ENCODE assay signal across 1 cellular context in the genomic region with DNA sequence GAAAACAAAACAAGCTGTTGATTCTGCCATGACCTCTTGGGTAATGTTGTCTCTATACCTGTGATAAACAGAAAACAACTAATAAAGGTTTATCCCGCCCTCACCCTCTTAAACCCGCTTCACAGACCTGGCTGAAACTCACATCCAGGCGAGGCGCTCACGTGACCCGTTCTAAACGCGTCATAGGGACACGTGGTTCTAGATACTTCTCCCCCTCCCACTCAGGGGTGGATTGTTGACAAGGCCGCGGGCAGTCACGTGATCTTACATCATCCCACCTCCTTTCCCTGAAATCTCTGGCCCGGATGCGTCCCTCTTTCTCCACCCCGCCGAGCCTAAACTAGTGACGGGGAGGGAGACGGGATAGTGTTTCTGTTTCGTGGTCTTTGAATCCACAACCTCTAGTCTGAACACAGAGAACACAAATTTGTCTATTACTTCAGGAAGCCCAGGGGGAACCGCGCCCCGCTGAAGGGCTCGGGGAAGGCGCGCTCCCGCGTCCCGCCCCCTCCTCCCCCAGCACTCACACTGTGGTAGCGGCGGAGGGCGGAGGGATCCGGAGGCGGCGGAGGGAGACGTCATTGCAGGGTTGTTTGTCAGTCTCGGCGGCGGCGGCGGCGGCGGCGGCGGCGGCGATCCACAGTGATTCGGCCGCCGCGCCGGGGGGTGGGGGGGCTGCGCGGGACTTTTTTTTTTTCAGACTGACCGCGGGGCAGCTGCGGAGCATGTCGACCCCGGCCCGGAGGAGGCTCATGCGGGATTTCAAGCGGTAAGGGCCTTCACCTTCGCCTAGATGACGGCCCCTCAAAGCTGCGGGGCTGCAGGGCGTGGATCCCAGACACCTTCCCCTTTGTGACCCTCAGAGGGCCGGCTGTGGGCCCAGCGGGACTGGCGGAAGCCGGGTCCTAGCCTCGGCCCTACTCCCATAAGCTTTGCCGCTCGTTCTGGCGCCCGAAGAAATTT.
TF ChIP-seq lines count a peak whose summit lies in the region.

Gene UBE2B, plus strand, starts transcription at position 699 of the 963 bp plus-strand sequence. Its CDS starts 27 bp downstream, at position 726.

TF ChIP-seq in HepG2, 621 proteins besides CTCF, POLR2A, EP300 and RAD21 (continued from another document and continues in another):
- TF ChIP-seq ZHX1 (CRISPR knock-in tag; IDR thresholded peaks at IDR 0.05; ENCODE audit: low read depth) (peak; percentile 16; the same call in 1 of the 2 replicates), SYNCRIP (IDR thresholded peaks at IDR 0.05; ENCODE audit: insufficient read depth, low read depth, low read length) (no peak), ZNF354B (CRISPR knock-in tag; IDR thresholded peaks at IDR 0.05) (no peak), NR1H2 (CRISPR knock-in tag; IDR thresholded peaks at IDR 0.05; ENCODE audit: borderline replicate concordance, low read depth) (no peak), CBX1 (IDR thresholded peaks at IDR 0.05; ENCODE audit: low read depth) (peak; percentile 40), ZNF788 (CRISPR knock-in tag; IDR thresholded peaks at IDR 0.05; ENCODE audit: borderline replicate concordance) (peak; percentile 63; the same call in 1 of the 2 replicates), ZNF792 (CRISPR knock-in tag; IDR thresholded peaks at IDR 0.05) (peak; percentile 66; the same call in 1 of the 2 replicates), TRAFD1 (CRISPR knock-in tag; IDR thresholded peaks at IDR 0.05; ENCODE audit: borderline replicate concordance) (no peak), MIER3 (CRISPR knock-in tag; IDR thresholded peaks at IDR 0.05; ENCODE audit: borderline replicate concordance) (no peak; the same call in 1 of the 2 replicates), ZBTB14 (CRISPR knock-in tag; IDR thresholded peaks at IDR 0.05) (peak; percentile 83), NCOA2 (CRISPR knock-in tag; IDR thresholded peaks at IDR 0.05) (peak; percentile 75), NFE2L1 (CRISPR knock-in tag; IDR thresholded peaks at IDR 0.05; ENCODE audit: borderline replicate concordance) (no peak), ZKSCAN8 (CRISPR knock-in tag; IDR thresholded peaks at IDR 0.05; ENCODE audit: borderline replicate concordance) (no peak; the same call in 1 of the 2 replicates), ZNF577 (CRISPR knock-in tag; IDR thresholded peaks at IDR 0.05; ENCODE audit: borderline replicate concordance, low read depth) (no peak), PHF8 (CRISPR knock-in tag; IDR thresholded peaks at IDR 0.05) (peak; percentile 83), ZNF343 (CRISPR knock-in tag; IDR thresholded peaks at IDR 0.05) (peak; percentile 10; the same call in 1 of the 2 replicates), ZEB1 (IDR thresholded peaks at IDR 0.05; ENCODE audit: insufficient replicate concordance, low read depth) (no peak), KMT2B (CRISPR knock-in tag; IDR thresholded peaks at IDR 0.05) (peak; percentile 92), NCOA5 (CRISPR knock-in tag; IDR thresholded peaks at IDR 0.05) (no peak)
- TF ChIP-seq, protein P1, sequence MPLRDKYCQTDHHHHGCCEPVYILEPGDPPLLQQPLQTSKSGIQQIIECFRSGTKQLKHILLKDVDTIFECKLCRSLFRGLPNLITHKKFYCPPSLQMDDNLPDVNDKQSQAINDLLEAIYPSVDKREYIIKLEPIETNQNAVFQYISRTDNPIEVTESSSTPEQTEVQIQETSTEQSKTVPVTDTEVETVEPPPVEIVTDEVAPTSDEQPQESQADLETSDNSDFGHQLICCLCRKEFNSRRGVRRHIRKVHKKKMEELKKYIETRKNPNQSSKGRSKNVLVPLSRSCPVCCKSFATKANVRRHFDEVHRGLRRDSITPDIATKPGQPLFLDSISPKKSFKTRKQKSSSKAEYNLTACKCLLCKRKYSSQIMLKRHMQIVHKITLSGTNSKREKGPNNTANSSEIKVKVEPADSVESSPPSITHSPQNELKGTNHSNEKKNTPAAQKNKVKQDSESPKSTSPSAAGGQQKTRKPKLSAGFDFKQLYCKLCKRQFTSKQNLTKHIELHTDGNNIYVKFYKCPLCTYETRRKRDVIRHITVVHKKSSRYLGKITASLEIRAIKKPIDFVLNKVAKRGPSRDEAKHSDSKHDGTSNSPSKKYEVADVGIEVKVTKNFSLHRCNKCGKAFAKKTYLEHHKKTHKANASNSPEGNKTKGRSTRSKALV (CRISPR knock-in tag; IDR thresholded peaks at IDR 0.05), result peak; percentile 59; the same call in 1 of the 2 replicates
- TF ChIP-seq, protein P2, sequence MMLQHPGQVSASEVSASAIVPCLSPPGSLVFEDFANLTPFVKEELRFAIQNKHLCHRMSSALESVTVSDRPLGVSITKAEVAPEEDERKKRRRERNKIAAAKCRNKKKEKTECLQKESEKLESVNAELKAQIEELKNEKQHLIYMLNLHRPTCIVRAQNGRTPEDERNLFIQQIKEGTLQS (CRISPR knock-in tag; IDR thresholded peaks at IDR 0.05), result peak; percentile 8; the same call in 1 of the 2 replicates
- TF ChIP-seq, protein P3, sequence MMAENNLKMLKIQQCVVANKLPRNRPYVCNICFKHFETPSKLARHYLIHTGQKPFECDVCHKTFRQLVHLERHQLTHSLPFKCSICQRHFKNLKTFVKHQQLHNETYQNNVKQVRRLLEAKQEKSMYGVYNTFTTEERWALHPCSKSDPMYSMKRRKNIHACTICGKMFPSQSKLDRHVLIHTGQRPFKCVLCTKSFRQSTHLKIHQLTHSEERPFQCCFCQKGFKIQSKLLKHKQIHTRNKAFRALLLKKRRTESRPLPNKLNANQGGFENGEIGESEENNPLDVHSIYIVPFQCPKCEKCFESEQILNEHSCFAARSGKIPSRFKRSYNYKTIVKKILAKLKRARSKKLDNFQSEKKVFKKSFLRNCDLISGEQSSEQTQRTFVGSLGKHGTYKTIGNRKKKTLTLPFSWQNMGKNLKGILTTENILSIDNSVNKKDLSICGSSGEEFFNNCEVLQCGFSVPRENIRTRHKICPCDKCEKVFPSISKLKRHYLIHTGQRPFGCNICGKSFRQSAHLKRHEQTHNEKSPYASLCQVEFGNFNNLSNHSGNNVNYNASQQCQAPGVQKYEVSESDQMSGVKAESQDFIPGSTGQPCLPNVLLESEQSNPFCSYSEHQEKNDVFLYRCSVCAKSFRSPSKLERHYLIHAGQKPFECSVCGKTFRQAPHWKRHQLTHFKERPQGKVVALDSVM (CRISPR knock-in tag; IDR thresholded peaks at IDR 0.05), result peak; percentile 62
- TF ChIP-seq, protein P4, sequence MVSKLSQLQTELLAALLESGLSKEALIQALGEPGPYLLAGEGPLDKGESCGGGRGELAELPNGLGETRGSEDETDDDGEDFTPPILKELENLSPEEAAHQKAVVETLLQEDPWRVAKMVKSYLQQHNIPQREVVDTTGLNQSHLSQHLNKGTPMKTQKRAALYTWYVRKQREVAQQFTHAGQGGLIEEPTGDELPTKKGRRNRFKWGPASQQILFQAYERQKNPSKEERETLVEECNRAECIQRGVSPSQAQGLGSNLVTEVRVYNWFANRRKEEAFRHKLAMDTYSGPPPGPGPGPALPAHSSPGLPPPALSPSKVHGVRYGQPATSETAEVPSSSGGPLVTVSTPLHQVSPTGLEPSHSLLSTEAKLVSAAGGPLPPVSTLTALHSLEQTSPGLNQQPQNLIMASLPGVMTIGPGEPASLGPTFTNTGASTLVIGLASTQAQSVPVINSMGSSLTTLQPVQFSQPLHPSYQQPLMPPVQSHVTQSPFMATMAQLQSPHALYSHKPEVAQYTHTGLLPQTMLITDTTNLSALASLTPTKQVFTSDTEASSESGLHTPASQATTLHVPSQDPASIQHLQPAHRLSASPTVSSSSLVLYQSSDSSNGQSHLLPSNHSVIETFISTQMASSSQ (IDR thresholded peaks at IDR 0.05; ENCODE audit: low read depth), result no peak
- TF ChIP-seq, protein P4 (CRISPR knock-in tag; IDR thresholded peaks at IDR 0.05; ENCODE audit: borderline replicate concordance), result peak; percentile 68; the same call in 1 of the 2 replicates
